ENCODE assay signal across 8 cellular contexts in genomic region chr12:106247731-106248176, GRCh38. TPM values are rescaled to one million over a fixed set of nuclear protein-coding genes. Genes with fewer than 3 reads are reported as not detected.
DNase-seq lines count a peak whose midpoint lies in the region; ATAC-seq and TF ChIP-seq lines count a peak whose summit lies in the region.

CKAP4 (minus strand) TSS chr12:106248020; CDS start chr12:106247851, 169 bp downstream.

- peak within 1 kb of the TSS; percentile 33 for H3K27ac Mint-ChIP-seq in Calu3 (ENCODE audit: unreplicated experiment)

- peak within 1 kb of the TSS; percentile 74 for H3K27ac ChIP-seq in angular gyrus (ENCODE audit: low read depth, low read length)

- no peaks in the 10 kb centered on the region for H3K27me3 Mint-ChIP-seq in Calu3 (ENCODE audit: unreplicated experiment)

- TF ChIP-seq CTCF in Calu3 (IDR thresholded peaks at IDR 0.05; ENCODE audit: unreplicated experiment): no peak

- peaks cover 27% of the 10 kb centered on the region for H3K4me1 Mint-ChIP-seq in Calu3 (ENCODE audit: low read depth, unreplicated experiment)

- H3K36me3 Mint-ChIP-seq in Calu3 (ENCODE audit: insufficient read depth, unreplicated experiment): peaks cover 50% of the 10 kb centered on the region

- peak within 1 kb of the TSS; percentile 77 for H3K4me3 Mint-ChIP-seq in Calu3 (ENCODE audit: low read depth, unreplicated experiment)

- intact Hi-C loops in Calu3 (cut with micrococcal nuclease; ENCODE audit: unreplicated experiment) (loop anchor here (2.0 to 5.0 kb wide), 3 partner anchors 35 to 110 kb away; partner anchors contain the start of gene POLR3B), left ventricle myocardium superior (cut with micrococcal nuclease) (no loop called here), posterior vena cava (cut with DNase I) (loop anchor here in 1 of 2 donors (10.0 kb wide), 1 partner anchor 57 kb away; the partner anchor contains the start of gene TCP11L2)

- no TSS peak for BruUV-seq in Calu3 (replicated peaks; lab: Mats Ljungman, UMichigan)

- CTCF ChIA-PET in Calu3 (lab: Charles Lee): no interaction called here

- ATAC-seq in GM21360 (IDR thresholded peaks at IDR 0.05; ENCODE audit: unreplicated experiment): peak; percentile 45
- ATAC-seq in left ventricle myocardium superior: peak; percentile 82

- no peaks in the 10 kb centered on the region for H3K9me3 Mint-ChIP-seq in Calu3 (ENCODE audit: low read depth, unreplicated experiment)

- DNase-seq in Calu3: peak; percentile 84
- DNase-seq in HuH-7 (ENCODE audit: low spot score): peak; percentile 86
- peak; percentile 46 for DNase-seq in SW480 (ENCODE audit: low spot score)
- DNase-seq in left ventricle myocardium superior: peak; percentile 92
- peak; percentile 93 for DNase-seq in posterior vena cava (ENCODE audit: low spot score)
- no peak for DNase-seq in GDM1 (lab: John Stamatoyannopoulos, UW)

RNA-seq across cellular contexts. Expression of gene CKAP4, which starts in this region (rescaled TPM):
- 91.9 and 108 TPM in 2 replicates for total RNA-seq in Calu3 (2022)
- total RNA-seq in left ventricle myocardium superior: 37.5 TPM
- 10 to 100 TPM; 59.9 to 71.8 TPM for total RNA-seq in posterior vena cava
